16 cellular contexts compared by ENCODE assay signal in genomic region chr11:81033779-81034550, GRCh38.
"Had no signal": no experiment of that assay in that cellular context is flagged by ENCODE, and none has a peak within 500 bp of the region (broad histone marks: within the 10 kb centered on the region; RNA-seq: fewer than 3 reads in every experiment).

No MANE protein-coding gene starts in this region.

- H3K4me3 ChIP-seq: gastrocnemius medialis, heart left ventricle, neural progenitor cell, pancreas, tibial artery had no signal

- H3K27me3 ChIP-seq: brain microvascular endothelial cell, gastrocnemius medialis, heart left ventricle, neural progenitor cell, pancreas, tibial artery had no signal

- H3K27ac ChIP-seq: brain microvascular endothelial cell, gastrocnemius medialis, heart left ventricle, neural progenitor cell, pancreas, tibial artery had no signal

- H2AFZ ChIP-seq: neural progenitor cell had no signal

- DNase-seq: activated CD4-positive, alpha-beta T cell treated with anti-CD3 and anti-CD28 coated beads, Interleukin-2, amount 10 ng/mL, durations not matched to agents 7 days and 5 days; activated CD4-positive, CD25-positive, alpha-beta regulatory T cell; activated naive CD4-positive, alpha-beta T cell; activated naive CD8-positive, alpha-beta T cell treated with anti-CD3 and anti-CD28 coated beads, Interleukin-2, amount 10 ng/mL, durations not matched to agents 7 days and 5 days; brain microvascular endothelial cell; dermis blood vessel endothelial cell; gastrocnemius medialis; left colon; naive B cell; pancreas; retina; stimulated activated CD4-positive, alpha-beta T cell treated with anti-CD3 and anti-CD28 coated beads, Interleukin-2, amount 100 ng/mL, for 48 hours; stimulated activated naive B cell treated with anti-CD40 and anti-IgM and Interleukin-4, amounts not matched to agents 10 μg/mL and 1 μg/mL and 100 μg/mL, for 72 hours; tibial artery had no signal

- H3K9me3 ChIP-seq: gastrocnemius medialis, pancreas had no signal

- H3K36me3 ChIP-seq: brain microvascular endothelial cell, gastrocnemius medialis, heart left ventricle, neural progenitor cell, pancreas, tibial artery had no signal

- H3K4me1 ChIP-seq: gastrocnemius medialis, heart left ventricle, neural progenitor cell, pancreas, tibial artery had no signal

- ATAC-seq: gastrocnemius medialis; left colon; pancreas; stimulated activated naive B cell treated with anti-CD40 and anti-IgM and Interleukin-4, amounts not matched to agents 10 μg/mL and 1 μg/mL and 100 μg/mL, for 72 hours had no signal

- H3K4me2 ChIP-seq: neural progenitor cell had no signal

- H3K9ac ChIP-seq: neural progenitor cell had no signal
